Comparison of ENCODE assay signal across 8 cellular contexts in genomic region chr14:72513994-72514659, GRCh38.
A peak's percentile ranks its signal among the peaks of the same experiment; 100 is the strongest.
DNase-seq lines count a peak whose midpoint lies in the region; ATAC-seq and TF ChIP-seq lines count a peak whose summit lies in the region.

No MANE protein-coding gene starts in this region.

- no peak for ATAC-seq in effector memory CD8-positive, alpha-beta T cell (replicated peaks)
- ATAC-seq in GM18861 (IDR thresholded peaks at IDR 0.05; ENCODE audit: unreplicated experiment) = no peak

- TF ChIP-seq CTCF in GM13976 (IDR thresholded peaks at IDR 0.05; ENCODE audit: borderline replicate concordance, control extremely low read depth, extremely low read depth, insufficient read depth, missing control alignments) (peak; percentile 57), fibroblast of mammary gland (conservative IDR thresholded peaks at IDR 0.05; ENCODE audit: control insufficient read depth, insufficient read depth, low read depth, low read length) (peak; percentile 88), prostate gland (IDR thresholded peaks at IDR 0.05) (peak in 3 of 4 experiments; percentile 19 to 33 (median 22))

- peaks cover 33 to 39% of the 10 kb centered on the region in 2 donors for H3K27me3 Mint-ChIP-seq in effector memory CD8-positive, alpha-beta T cell

- in situ Hi-C loops in GM13976 (cut with MboI; ENCODE audit: low sequenced_read_pairs, unreplicated experiment) = loop anchor here (25.0 kb wide), 1 partner anchor 948 kb away; the partner anchor contains the start of gene NUMB

- H3K27ac Mint-ChIP-seq in effector memory CD8-positive, alpha-beta T cell = no peak overlapping the region

- H3K9me3 Mint-ChIP-seq in effector memory CD8-positive, alpha-beta T cell = no peaks in the 10 kb centered on the region

- TF ChIP-seq POLR2A in prostate gland (IDR thresholded peaks at IDR 0.05) = no peak

- no peak overlapping the region for H3K4me3 Mint-ChIP-seq in effector memory CD8-positive, alpha-beta T cell

- intact Hi-C loops in prostate gland (cut with DNase I) = no loop called here

- H3K36me3 Mint-ChIP-seq in effector memory CD8-positive, alpha-beta T cell (ENCODE audit: insufficient read depth) = peaks cover 10% of the 10 kb centered on the region

- DNase-seq in AG20443 (ENCODE audit: low spot score) (peak; percentile 71), GM13976 (ENCODE audit: low spot score) (no peak), RPMI7951 (ENCODE audit: low read depth) (peak; percentile 59), fibroblast of mammary gland (ENCODE audit: low read depth) (peak; percentile 68), prostate gland (ENCODE audit: low spot score) (no peak)
- DNase-seq in activated naive CD4-positive, alpha-beta T cell treated with anti-CD3 and anti-CD28 coated beads, Interleukin-2, amount 50 U/mL, for 16 hours = no peak
- DNase-seq in effector memory CD8-positive, alpha-beta T cell = no peak

- no peaks in the 10 kb centered on the region for H3K9me3 ChIP-seq in prostate gland

- H3K27ac ChIP-seq in prostate gland = no peak overlapping the region

- no peak overlapping the region for H3K4me3 ChIP-seq in fibroblast of mammary gland (ENCODE audit: control insufficient read depth, low read depth, low read length)
- H3K4me3 ChIP-seq in prostate gland = no peak overlapping the region

- H3K4me1 Mint-ChIP-seq in effector memory CD8-positive, alpha-beta T cell (ENCODE audit: low read depth in 2 of 2) = peaks cover 23 to 28% of the 10 kb centered on the region in 2 donors

- no peaks in the 10 kb centered on the region for H3K27me3 ChIP-seq in prostate gland (replicated peaks; ENCODE audit: insufficient read depth)

- no peaks in the 10 kb centered on the region for H3K36me3 ChIP-seq in prostate gland

- no peaks in the 10 kb centered on the region for H3K4me1 ChIP-seq in prostate gland (replicated peaks)

- WGBS in prostate gland = 15% methylated on average over 11 of the region's 11 CpGs

Comparison
In these comparisons a context has a peak if more than half of its experiments do, and no peak if none do; other contexts are left out.
1. DNase-seq: peak in AG20443 (single experiment), RPMI7951 (single experiment) and fibroblast of mammary gland (single experiment); none in GM13976 (single experiment), prostate gland (single experiment), activated naive CD4-positive, alpha-beta T cell treated with anti-CD3 and anti-CD28 coated beads, Interleukin-2, amount 50 U/mL, for 16 hours (single experiment) and effector memory CD8-positive, alpha-beta T cell (0 of 3).
2. CTCF ChIP-seq: peak in every context shown above with its lines; median percentile 88 in fibroblast of mammary gland; 57 in GM13976; 22 in prostate gland.